In the genomic region with DNA sequence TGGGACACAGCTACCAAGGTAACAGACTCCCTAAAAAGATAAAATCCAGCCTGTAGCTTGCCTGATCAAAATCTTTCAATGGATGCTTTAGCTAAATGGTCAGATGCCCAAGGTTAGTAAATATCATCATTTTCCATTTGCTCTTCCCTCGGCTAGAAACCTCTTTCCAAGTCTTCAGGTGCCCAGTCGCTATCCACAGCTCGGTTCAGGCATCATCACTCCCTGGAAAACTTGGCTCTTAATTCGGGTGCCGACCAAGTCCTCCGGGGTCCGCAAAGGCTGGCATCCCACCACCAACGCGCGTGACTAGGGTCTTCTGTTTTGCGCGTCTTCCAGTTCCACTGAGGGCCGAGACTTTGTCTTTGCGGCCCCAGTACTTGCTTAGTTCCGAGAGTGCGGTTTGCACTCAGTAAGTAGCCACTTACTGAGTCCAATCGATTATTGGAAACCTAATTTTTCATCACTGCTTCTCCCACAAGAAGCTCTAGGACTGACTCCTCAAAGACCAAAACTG, we compare ENCODE assay signal across 9 cellular contexts. TPM values are rescaled to one million over a fixed set of nuclear protein-coding genes. Genes with fewer than 3 reads are reported as not detected.
A peak's percentile ranks its signal among the peaks of the same experiment; 100 is the strongest.
DNase-seq lines count a peak whose midpoint lies in the region; ATAC-seq, FAIRE-seq and TF ChIP-seq lines count a peak whose summit lies in the region.
"Had no signal": no experiment of that assay in that cellular context is flagged by ENCODE, and none has a peak within 500 bp of the region (broad histone marks: within the 10 kb centered on the region; RNA-seq: fewer than 3 reads in every experiment).

No MANE protein-coding gene starts in this region.

- peak overlapping the region; percentile 53 to 64 for H3K27ac ChIP-seq in coronary artery

- H3K4me1 Mint-ChIP-seq in CD14-positive monocyte: peaks cover 60% of the 10 kb centered on the region
- H3K4me1 Mint-ChIP-seq in nephron: peaks cover 25% of the 10 kb centered on the region

- ATAC-seq in HG03342 (IDR thresholded peaks at IDR 0.05; ENCODE audit: unreplicated experiment) (no peak), left colon (no peak)

- peak overlapping the region; percentile 62 for H3K4me3 ChIP-seq in coronary artery

- peaks cover 44 to 54% (median 44%) of the 10 kb centered on the region in 3 donors for H3K27me3 Mint-ChIP-seq in CD14-positive monocyte (ENCODE audit: low read depth in 3 of 3)
- H3K27me3 Mint-ChIP-seq in nephron (ENCODE audit: low read depth): peaks cover 14% of the 10 kb centered on the region

- intact Hi-C loops in CD14-positive monocyte (cut with micrococcal nuclease) (no loop called here), left colon (cut with DNase I, micrococcal nuclease) (no loop called here)

- H3K36me3 Mint-ChIP-seq in CD14-positive monocyte (peaks cover 0 to 3% of the 10 kb centered on the region in 2 donors), nephron (ENCODE audit: low read depth) (no peaks in the 10 kb centered on the region)

- DNase-seq in CD14-positive monocyte (ENCODE audit: low spot score) (no peak), M059J (ENCODE audit: low read depth) (peak; percentile 32), coronary artery (ENCODE audit: low spot score) (no peak), urothelium cell line (ENCODE audit: low spot score) (no peak), left colon (no peak)
- DNase-seq in stimulated activated CD4-positive, alpha-beta T cell treated with anti-CD3 and anti-CD28 coated beads, Interleukin-4, amount 100 ng/mL, for 1 hour: no peak

- no peak for FAIRE-seq in urothelium cell line (lab: Jason Lieb, UNC)

- TF ChIP-seq CTCF in CD14-positive monocyte (IDR thresholded peaks at IDR 0.05) (no peak), coronary artery (IDR thresholded peaks at IDR 0.05) (no peak), nephron (IDR thresholded peaks at IDR 0.05; ENCODE audit: unreplicated experiment in 3 of 3) (no peak)

- H3K4me3 Mint-ChIP-seq in CD14-positive monocyte (peak overlapping the region; percentile 70 to 90), nephron (peak overlapping the region; percentile 83 to 86 (median 84))

- H3K9me3 Mint-ChIP-seq in CD14-positive monocyte: peaks cover 2 to 18% (median 10%) of the 10 kb centered on the region in 7 donors
- no peaks in the 10 kb centered on the region for H3K9me3 Mint-ChIP-seq in nephron

- H3K27ac Mint-ChIP-seq in CD14-positive monocyte: no peak overlapping the region
- H3K27ac Mint-ChIP-seq in nephron: peak overlapping the region; percentile 25 to 70 (median 59)

RNA-seq across cellular contexts. Expression of gene OR4D9, which starts 44.3 kb away (rescaled TPM):
- polyA plus RNA-seq in CD14-positive monocyte: not detected
- not detected in 2 replicates for total RNA-seq in M059J (2014; rRNA removed; shearing (Covaris generic))
- not detected for total RNA-seq in left colon
- total RNA-seq: activated CD8-positive, alpha-beta memory T cell treated with anti-CD3 and anti-CD28 coated beads for 36 hours had no signal

RNA-seq across cellular contexts. Expression of gene OR4D11, which starts 52.3 kb away (rescaled TPM):
- not detected for polyA plus RNA-seq in CD14-positive monocyte
- total RNA-seq in M059J (2014; rRNA removed; shearing (Covaris generic)): not detected in 2 replicates
- not detected for total RNA-seq in left colon
- total RNA-seq: activated CD8-positive, alpha-beta memory T cell treated with anti-CD3 and anti-CD28 coated beads for 36 hours had no signal

RNA-seq across cellular contexts. Expression of gene OSBP, which starts 59.9 kb away (rescaled TPM):
- 10 to 100 TPM in 1 of 2 donors, 1 to 10 TPM in 1; 9.8 to 11.9 TPM for polyA plus RNA-seq in CD14-positive monocyte
- 31.2 and 41.9 TPM in 2 replicates for total RNA-seq in M059J (2014; rRNA removed; shearing (Covaris generic))
- total RNA-seq in left colon: 10 to 100 TPM; 51.3 to 62.1 TPM

Comparison
In these comparisons a context has a peak if more than half of its experiments do, and no peak if none do; other contexts are left out.
1. H3K27ac Mint-ChIP-seq: peak in nephron (3 of 3); none in CD14-positive monocyte (0 of 7).